Comparison of ENCODE assay signal across 9 cellular contexts in genomic region chr6:164057876-164058275, GRCh38.
"Had no signal": no experiment of that assay in that cellular context is flagged by ENCODE, and none has a peak within 500 bp of the region (broad histone marks: within the 10 kb centered on the region; RNA-seq: fewer than 3 reads in every experiment).

No MANE protein-coding gene starts in this region.

- H3K9me3 Mint-ChIP-seq: H9 had no signal

- H3K4me3 Mint-ChIP-seq: GM23338, H9 had no signal

- H3K4me1 Mint-ChIP-seq: GM23338, H9 had no signal

- H3K4me3 ChIP-seq: GM23338, K562 had no signal

- FAIRE-seq: H1, H54, HTR-8/SVneo, K562 had no signal

- ATAC-seq: GM23338, K562 had no signal

- H3K4me2 ChIP-seq: GM23338 had no signal

- H3K27ac ChIP-seq: HL-60 had no signal

- DNase-seq: H9, HCEC 1CT, IMR-90 had no signal

- H2AFZ ChIP-seq: GM23338 had no signal

- H3K27ac Mint-ChIP-seq: GM23338, H9 had no signal
